Comparison of ENCODE assay signal across 12 cellular contexts in the genomic region with DNA sequence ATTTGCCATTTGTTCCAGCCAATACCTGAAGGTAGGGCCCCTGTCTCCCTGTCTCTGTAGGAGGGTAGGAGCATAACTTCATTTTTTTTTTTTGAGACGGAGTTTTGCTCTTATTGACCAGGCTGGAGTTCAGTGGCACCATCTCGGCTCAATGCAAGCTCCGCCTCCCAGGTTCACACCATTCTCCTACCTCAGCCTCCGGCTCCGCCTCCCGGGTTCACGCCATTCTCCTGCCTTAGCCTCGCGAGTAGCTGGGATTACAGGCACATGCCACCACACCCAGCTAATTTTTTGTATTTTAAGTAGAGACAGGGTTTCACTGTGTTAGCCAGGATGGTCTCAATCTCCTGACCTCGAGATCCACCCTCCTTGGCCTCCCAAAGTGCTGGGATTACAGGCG. TPM values are rescaled to one million over a fixed set of nuclear protein-coding genes. Genes with fewer than 3 reads are reported as not detected.
DNase-seq lines count a peak whose midpoint lies in the region; ATAC-seq, FAIRE-seq and TF ChIP-seq lines count a peak whose summit lies in the region.
"Not testable (repeated sequence)": the region's sequence is repeated elsewhere in the genome, so short reads cannot be mapped to it uniquely, and the experiment has no call there.
"Had no signal": no experiment of that assay in that cellular context is flagged by ENCODE, and none has a peak within 500 bp of the region (broad histone marks: within the 10 kb centered on the region; RNA-seq: fewer than 3 reads in every experiment).

No MANE protein-coding gene starts in this region.

- H3K9ac ChIP-seq in KMS-11; K562 (ENCODE audit: insufficient read depth in 1 of 2, low read depth in 2 of 2, low read length in 2 of 2): not testable (repeated sequence)

- not testable (repeated sequence) for H3K36me3 ChIP-seq in KMS-11 (ENCODE audit: insufficient read depth); K562 (ENCODE audit: control insufficient read depth, insufficient read depth, low read length)

- H3K4me3 Mint-ChIP-seq in memory B cell: not testable (repeated sequence)

- peak overlapping the region; percentile 10; the same call in 1 of the 2 replicates for H3K4me2 ChIP-seq in KMS-11
- H3K4me2 ChIP-seq in K562 (ENCODE audit: insufficient read depth, low read length): not testable (repeated sequence)

- H3K9me3 ChIP-seq in K562 (replicated peaks; ENCODE audit: control insufficient read depth, insufficient read depth, low read depth, low read length): not testable (repeated sequence)

- not testable (repeated sequence) for H2AFZ ChIP-seq in KMS-11 (ENCODE audit: low read depth); K562 (ENCODE audit: low read depth, low read length)

- DNase-seq in COLO668 (lab: John Stamatoyannopoulos, UW; ENCODE audit: unreplicated experiment): peak; percentile 36
- DNase-seq in ELF-1 (ENCODE audit: low read depth, low spot score): peak; percentile 16
- peak; percentile 24 to 38 for DNase-seq in NCI-H1930 (lab: John Stamatoyannopoulos, UW)
- not testable (repeated sequence) for DNase-seq in K562 (ENCODE audit: extremely low read depth in 1 of 4, low spot score in 3 of 4); memory B cell (ENCODE audit: low spot score in 2 of 2)

- POLR2A ChIA-PET in K562 (lab: Yijun Ruan, JAX): interaction anchor here (1.0 kb wide), 1 partner anchor 20 kb away, joined by 3 read pairs; no protein-coding TSS in a partner anchor

- H3K27ac ChIP-seq in KMS-11: peak overlapping the region; percentile 38; the same call in 1 of the 2 replicates
- H3K27ac ChIP-seq in VCaP: peak overlapping the region; percentile 12; the same call in 1 of the 2 replicates
- H3K27ac ChIP-seq in K562 (ENCODE audit: extremely low read depth, low read depth, low read length): not testable (repeated sequence)

- H3K4me1 Mint-ChIP-seq in memory B cell: not testable (repeated sequence)

- TF ChIP-seq EP300 in K562 (IDR thresholded peaks at IDR 0.05; ENCODE audit: low read length): not testable (repeated sequence)

- CTCF ChIA-PET in K562 (lab: Yijun Ruan, JAX; ENCODE audit: low intra/inter-chr PET ratio): not testable (repeated sequence)

- not testable (repeated sequence) for ATAC-seq in K562; memory B cell (ENCODE audit: low read depth)

- not testable (repeated sequence) for TF ChIP-seq CTCF in KMS-11 (conservative IDR thresholded peaks at IDR 0.05; ENCODE audit: low read depth, low read length); VCaP (conservative IDR thresholded peaks at IDR 0.05); K562 (IDR thresholded peaks at IDR 0.05 in 2 of 3, conservative IDR thresholded peaks at IDR 0.05 in 1 of 3; ENCODE audit: insufficient read depth in 2 of 3, low read depth in 1 of 3, low read length in 3 of 3)

- H3K27me3 ChIP-seq in KMS-11 (ENCODE audit: insufficient read depth, low read depth); K562 (ENCODE audit: control insufficient read depth in 2 of 2, insufficient read depth in 2 of 2, low read length in 2 of 2): not testable (repeated sequence)

- peaks cover 46% of the 10 kb centered on the region for H3K36me3 Mint-ChIP-seq in memory B cell

- H3K9me3 Mint-ChIP-seq in memory B cell: not testable (repeated sequence)

- BruUV-seq in K562 (replicated peaks; lab: Mats Ljungman, UMichigan): not testable (repeated sequence)

- not testable (repeated sequence) for TF ChIP-seq RAD21 in K562 (CRISPR knock-in tag; conservative IDR thresholded peaks at IDR 0.05 in 1 of 2, IDR thresholded peaks at IDR 0.05 in 1 of 2)

- intact Hi-C loops in K562 (cut with micrococcal nuclease): not testable (repeated sequence)

- H3K27ac Mint-ChIP-seq in memory B cell: peak overlapping the region; percentile 14

- H3K79me2 ChIP-seq in KMS-11 (ENCODE audit: insufficient read depth, low read depth); K562 (ENCODE audit: control insufficient read depth, insufficient read depth, low read length): not testable (repeated sequence)

- not testable (repeated sequence) for H3K9me1 ChIP-seq in K562 (ENCODE audit: control insufficient read depth, insufficient read depth, low read length)

- not testable (repeated sequence) for H4K20me1 ChIP-seq in KMS-11 (ENCODE audit: insufficient read depth); K562 (replicated peaks; ENCODE audit: control insufficient read depth, insufficient read depth, low read length)

- TF ChIP-seq POLR2A in K562 (conservative IDR thresholded peaks at IDR 0.05): not testable (repeated sequence)

- 77% methylated on average over 11 of the region's 11 CpGs for WGBS in K562 (ENCODE audit: insufficient coverage, low coverage, missing lambda C conversion rate)

- not testable (repeated sequence) for H3K4me3 ChIP-seq in KMS-11 (IDR thresholded peaks at IDR 0.05; ENCODE audit: insufficient read depth, low read depth, low read length); K562

- not testable (repeated sequence) for FAIRE-seq in K562 (lab: Jason Lieb, UNC)

- in situ Hi-C loops in K562 (cut with MboI): not testable (repeated sequence)

- H3K27me3 Mint-ChIP-seq in memory B cell: not testable (repeated sequence)

- peaks cover 17% of the 10 kb centered on the region for H3K4me1 ChIP-seq in KMS-11 (ENCODE audit: low read depth, poor library complexity, severe bottlenecking)
- H3K4me1 ChIP-seq in K562 (replicated peaks in 1 of 2; ENCODE audit: control insufficient read depth in 2 of 2, insufficient read depth in 2 of 2, low read length in 2 of 2): not testable (repeated sequence)

TF ChIP-seq in K562, 482 proteins besides CTCF, POLR2A, EP300 and RAD21:
- TF ChIP-seq L3MBTL2 (IDR thresholded peaks at IDR 0.05): peak; percentile 22; the same call in 1 of the 2 replicates
TF ChIP-seq in K562: peak in this region for 1; not testable (repeated sequence) for 481.

RNA-seq across cellular contexts. Expression of a gene that starts 15.9 kb away (rescaled TPM):
- total RNA-seq in K562 (2011; cell fraction: chromatin; rRNA removed; ENCODE audit: low replicate concordance): 9.4 and 13.7 TPM in 2 replicates
- total RNA-seq in K562 (2011; cell fraction: nucleolus; rRNA removed): 16.6 and 18.8 TPM in 2 replicates
- total RNA-seq in K562 (2011; cell fraction: nucleoplasm; rRNA removed): 16.1 and 20.8 TPM in 2 replicates
- total RNA-seq in K562 (2014; rRNA removed) (6.8 and 10.3 TPM in 2 replicates), K562 (2014; rRNA removed; fragmentation: Illumina TruSeq; extraction: Trizol) (5.1 and 5.2 TPM in 2 replicates), K562 (2015; rRNA removed; fragmentation: Illumina TruSeq; extraction: Trizol) (6.6 and 6.7 TPM in 2 replicates), K562 (2021) (5.4 and 7.5 TPM in 2 replicates)
- polyA plus RNA-seq in K562 (2011; rRNA removed) (6.0 and 7.9 TPM in 2 replicates), K562 (2014; fragmentation: Illumina TruSeq; extraction: Trizol) (5.9 and 6.4 TPM in 2 replicates), K562 (2014; fragmentation: Nextera tagmentation; extraction: Ambion mirVana) (1 to 10 TPM; 1.3 to 1.9 TPM), K562 (2014; rRNA removed) (7.3 and 9.4 TPM in 2 replicates)
- 5.6 and 13.1 TPM in 2 replicates for polyA plus RNA-seq in K562 (2011; cell fraction: cytosol; rRNA removed)
- 5.7 and 6.9 TPM in 2 replicates for polyA plus RNA-seq in K562 (2011; cell fraction: nucleus; rRNA removed)
- polyA plus RNA-seq in K562 (2012): 5.4 and 7.8 TPM in 2 replicates
- polyA minus RNA-seq in K562 (2011; rRNA and poly(A)+ RNA removed): 5.9 and 6.8 TPM in 2 replicates
- polyA minus RNA-seq in K562 (2011; cell fraction: cytosol; rRNA and poly(A)+ RNA removed): 3.4 and 7.4 TPM in 2 replicates
- 4.6 and 6.4 TPM in 2 replicates for polyA minus RNA-seq in K562 (2011; cell fraction: nucleus; rRNA and poly(A)+ RNA removed)

RNA-seq across cellular contexts. Expression of a gene that starts 22.7 kb away (rescaled TPM):
- total RNA-seq in K562 (2011; cell fraction: chromatin; rRNA removed; ENCODE audit: low replicate concordance): not detected in 2 replicates
- total RNA-seq in K562 (2011; cell fraction: nucleolus; rRNA removed): not detected in 2 replicates
- total RNA-seq in K562 (2011; cell fraction: nucleoplasm; rRNA removed): not detected in 2 replicates
- not detected in 2 replicates for total RNA-seq in K562 (2014; rRNA removed)
- total RNA-seq in K562 (2014; rRNA removed; fragmentation: Illumina TruSeq; extraction: Trizol): not detected in 2 replicates
- not detected in 2 replicates for total RNA-seq in K562 (2015; rRNA removed; fragmentation: Illumina TruSeq; extraction: Trizol)
- not detected in 2 replicates for total RNA-seq in K562 (2021)
- polyA plus RNA-seq in K562 (2011; rRNA removed): not detected in 2 replicates
- not detected in 2 replicates for polyA plus RNA-seq in K562 (2011; cell fraction: cytosol; rRNA removed)
- 0.04 TPM in 1 of 2 replicates, not detected in the other for polyA plus RNA-seq in K562 (2011; cell fraction: nucleus; rRNA removed)
- not detected in 2 replicates for polyA plus RNA-seq in K562 (2012)
- polyA plus RNA-seq in K562 (2014; fragmentation: Illumina TruSeq; extraction: Trizol): not detected in 2 replicates
- not detected for polyA plus RNA-seq in K562 (2014; fragmentation: Nextera tagmentation; extraction: Ambion mirVana)
- not detected in 2 replicates for polyA plus RNA-seq in K562 (2014; rRNA removed)
- not detected in 2 replicates for polyA minus RNA-seq in K562 (2011; rRNA and poly(A)+ RNA removed)
- polyA minus RNA-seq in K562 (2011; cell fraction: cytosol; rRNA and poly(A)+ RNA removed): not detected in 2 replicates
- not detected in 2 replicates for polyA minus RNA-seq in K562 (2011; cell fraction: nucleus; rRNA and poly(A)+ RNA removed)
- total RNA-seq: G401, H7 had no signal
- polyA plus RNA-seq: AG04450; CD14-positive monocyte; CD8-positive, alpha-beta memory T cell had no signal
